18 cellular contexts compared by ENCODE assay signal in genomic region chr7:45185028-45185863, GRCh38. TPM values are rescaled to one million over a fixed set of nuclear protein-coding genes. Genes with fewer than 3 reads are reported as not detected.
"Had no signal": no experiment of that assay in that cellular context is flagged by ENCODE, and none has a peak within 500 bp of the region (broad histone marks: within the 10 kb centered on the region; RNA-seq: fewer than 3 reads in every experiment).

No MANE protein-coding gene starts in this region.

- H3K27ac ChIP-seq: thyroid gland had no signal

- H3K27ac Mint-ChIP-seq: activated T-helper 17 cell treated with anti-CD3 and anti-CD28 coated beads, Interleukin-2, amount 50 U/mL, for 72 hours; brain; dendritic cell treated with granulocyte-macrophage colony-stimulating factor and Interleukin-4, amounts not matched to agents 40 ng/mL and 50 ng/mL, for 4 days; immature natural killer cell; memory B cell; natural killer cell treated with Interleukin-12 subunit alpha and Interleukin-12 subunit beta and Interleukin-15 and Interleukin-18, amount 100 ng/mL, for 72 hours; T-helper 1 cell treated with Interleukin-12 subunit alpha and Interleukin-12 subunit beta and Interleukin-4 antibody, amounts not matched to agents 30 μg/mL and 1 μg/mL, for 36 hours had no signal

- H3K9me3 Mint-ChIP-seq: activated T-helper 17 cell treated with anti-CD3 and anti-CD28 coated beads, Interleukin-2, amount 50 U/mL, for 72 hours; brain; dendritic cell treated with granulocyte-macrophage colony-stimulating factor and Interleukin-4, amounts not matched to agents 40 ng/mL and 50 ng/mL, for 4 days; immature natural killer cell; memory B cell; natural killer cell treated with Interleukin-12 subunit alpha and Interleukin-12 subunit beta and Interleukin-15 and Interleukin-18, amount 100 ng/mL, for 72 hours; T-helper 1 cell treated with Interleukin-12 subunit alpha and Interleukin-12 subunit beta and Interleukin-4 antibody, amounts not matched to agents 30 μg/mL and 1 μg/mL, for 36 hours had no signal

- H3K36me3 ChIP-seq: thyroid gland had no signal

- ATAC-seq: activated T-helper 17 cell treated with anti-CD3 and anti-CD28 coated beads, Interleukin-2, amount 50 U/mL, for 72 hours; left colon; natural killer cell treated with Interleukin-12 subunit alpha and Interleukin-12 subunit beta and Interleukin-15 and Interleukin-18, amount 100 ng/mL, for 72 hours had no signal

- H3K27me3 Mint-ChIP-seq: dendritic cell treated with granulocyte-macrophage colony-stimulating factor and Interleukin-4, amounts not matched to agents 40 ng/mL and 50 ng/mL, for 4 days had no signal

- H3K36me3 Mint-ChIP-seq: brain; immature natural killer cell; memory B cell; natural killer cell treated with Interleukin-12 subunit alpha and Interleukin-12 subunit beta and Interleukin-15 and Interleukin-18, amount 100 ng/mL, for 72 hours had no signal

- H3K9me3 ChIP-seq: thyroid gland had no signal

- H3K4me3 ChIP-seq: thyroid gland had no signal

- H3K4me3 Mint-ChIP-seq: activated T-helper 17 cell treated with anti-CD3 and anti-CD28 coated beads, Interleukin-2, amount 50 U/mL, for 72 hours; brain; dendritic cell treated with granulocyte-macrophage colony-stimulating factor and Interleukin-4, amounts not matched to agents 40 ng/mL and 50 ng/mL, for 4 days; immature natural killer cell; memory B cell; natural killer cell treated with Interleukin-12 subunit alpha and Interleukin-12 subunit beta and Interleukin-15 and Interleukin-18, amount 100 ng/mL, for 72 hours; T-helper 1 cell treated with Interleukin-12 subunit alpha and Interleukin-12 subunit beta and Interleukin-4 antibody, amounts not matched to agents 30 μg/mL and 1 μg/mL, for 36 hours had no signal

- H3K4me1 ChIP-seq: thyroid gland had no signal

- H3K27me3 ChIP-seq: thyroid gland had no signal

- DNase-seq: activated CD4-positive, alpha-beta T cell treated with anti-CD3 and anti-CD28 coated beads, Interleukin-2, amount 50 U/mL, for 1 hour; activated CD4-positive, CD25-positive, alpha-beta regulatory T cell; activated naive CD4-positive, alpha-beta T cell treated with anti-CD3 and anti-CD28 coated beads, Interleukin-2, amount 50 U/mL, for 16 hours; amniotic stem cell; cerebellar nuclear complex; glutamatergic neuron; immature natural killer cell; left colon; SHP77 treated with DMSO at 0.1 percent for 48 hours; stimulated activated CD4-positive, alpha-beta T cell treated with anti-CD3 and anti-CD28 coated beads, Interleukin-15, amount 100 ng/mL, for 24 hours; stimulated activated CD4-positive, alpha-beta T cell treated with anti-CD3 and anti-CD28 coated beads, Interleukin-4, amount 100 ng/mL, for 24 hours; thyroid gland had no signal

- H3K4me1 Mint-ChIP-seq: activated T-helper 17 cell treated with anti-CD3 and anti-CD28 coated beads, Interleukin-2, amount 50 U/mL, for 72 hours; brain; immature natural killer cell; memory B cell had no signal

RNA-seq across cellular contexts. Expression of gene RAMP3, which starts 27.7 kb away (rescaled TPM):
- total RNA-seq: activated T-helper 17 cell treated with anti-CD3 and anti-CD28 coated beads, Interleukin-2, amount 50 U/mL, for 72 hours; natural killer cell treated with Interleukin-12 subunit alpha and Interleukin-12 subunit beta and Interleukin-15 and Interleukin-18, amount 100 ng/mL, for 72 hours had no signal
- polyA plus RNA-seq: immature natural killer cell had no signal
